ENCODE assay signal across 20 cellular contexts in genomic region chr20:23189854-23190253, GRCh38.
A peak's percentile ranks its signal among the peaks of the same experiment; 100 is the strongest.
DNase-seq lines count a peak whose midpoint lies in the region; ATAC-seq, FAIRE-seq and TF ChIP-seq lines count a peak whose summit lies in the region.
"Had no signal": no experiment of that assay in that cellular context is flagged by ENCODE, and none has a peak within 500 bp of the region (broad histone marks: within the 10 kb centered on the region; RNA-seq: fewer than 3 reads in every experiment).

No MANE protein-coding gene starts in this region.

- intact Hi-C loops in Right ventricle myocardium superior (cut with DNase I): no loop called here
- intact Hi-C loops in cardiac septum (cut with DNase I): no loop called here
- intact Hi-C loops in GM12878 (cut with micrococcal nuclease; ENCODE audit: unreplicated experiment): loop anchor here (5.0 kb wide), 1 partner anchor 128 kb away; no protein-coding TSS in a partner anchor
- intact Hi-C loops in esophagus squamous epithelium (cut with DNase I): no loop called here
- intact Hi-C loops in upper lobe of right lung (cut with DNase I): no loop called here

- H3K4me1 ChIP-seq in GM12878 (ENCODE audit: control insufficient read depth, insufficient read depth, low read length) (no peaks in the 10 kb centered on the region), esophagus squamous epithelium (peaks cover 3 to 58% (median 15%) of the 10 kb centered on the region in 3 donors), upper lobe of right lung (no peaks in the 10 kb centered on the region)

- WGBS in GM12878 (ENCODE audit: insufficient coverage, insufficient replicate concordance, low lambda C conversion rate, missing lambda C conversion rate): 59% methylated on average over 9 of the region's 9 CpGs
- 66 to 72% methylated on average over 9 of the region's 9 CpGs for WGBS in esophagus squamous epithelium, 2 donors

- BruUV-seq in GM12878 (replicated peaks; lab: Mats Ljungman, UMichigan): no TSS peak

- TF ChIP-seq EP300 in GM12878 (IDR thresholded peaks at IDR 0.05; ENCODE audit: borderline replicate concordance in 1 of 2, control insufficient read depth in 1 of 2, low read depth in 2 of 2, low read length in 2 of 2): no peak

- no peaks in the 10 kb centered on the region for H3K79me2 ChIP-seq in GM12878 (ENCODE audit: control insufficient read depth, insufficient read depth, low read length)

- no peak overlapping the region for H3K9ac ChIP-seq in GM12878 (ENCODE audit: control insufficient read depth, insufficient read depth, low read length)
- H3K9ac ChIP-seq: BLaER1 treated with 17β-estradiol and CSF1 and Interleukin-3, amounts not matched to agents 10 nM and 100 nM had no signal

- no peak for FAIRE-seq in GM12878 (lab: Jason Lieb, UNC)
- FAIRE-seq: GM12892, HTR-8/SVneo had no signal

- H3K36me3 ChIP-seq in GM12878 (ENCODE audit: control insufficient read depth in 2 of 2, insufficient read depth in 2 of 2, low read length in 1 of 2) (no peaks in the 10 kb centered on the region), esophagus squamous epithelium (no peaks in the 10 kb centered on the region), upper lobe of right lung (no peaks in the 10 kb centered on the region)
- H3K36me3 ChIP-seq: BLaER1 treated with 17β-estradiol and CSF1 and Interleukin-3, amounts not matched to agents 10 nM and 100 nM had no signal

- TF ChIP-seq POLR2A in GM12878 (IDR thresholded peaks at IDR 0.05; ENCODE audit: low read depth, low read length): no peak
- TF ChIP-seq POLR2A in esophagus squamous epithelium (IDR thresholded peaks at IDR 0.05): no peak

- H3K9me3 ChIP-seq in GM12878 (replicated peaks; ENCODE audit: control insufficient read depth, insufficient read depth, low read length): no peaks in the 10 kb centered on the region; the same call in 2 of the 3 replicates
- H3K9me3 ChIP-seq in esophagus squamous epithelium: no peaks in the 10 kb centered on the region
- H3K9me3 ChIP-seq in upper lobe of right lung: no peaks in the 10 kb centered on the region

- RAD21 ChIA-PET in GM12878 (lab: Charles Lee; ENCODE audit: unreplicated experiment): interaction anchor here (1.0 to 1.3 kb wide), 2 partner anchors 11 to 46 kb away, joined by 3 to 5 read pairs; no protein-coding TSS in a partner anchor

- H3K27me3 ChIP-seq in GM12878 (replicated peaks in 1 of 2; ENCODE audit: control insufficient read depth in 2 of 2, insufficient read depth in 2 of 2, low read length in 1 of 2) (no peaks in the 10 kb centered on the region; a peak in 1 of 4 replicates), esophagus squamous epithelium (no peaks in the 10 kb centered on the region), upper lobe of right lung (no peaks in the 10 kb centered on the region)
- H3K27me3 ChIP-seq: BLaER1 treated with 17β-estradiol and CSF1 and Interleukin-3, amounts not matched to agents 10 nM and 100 nM had no signal

- DNase-seq in Right ventricle myocardium superior (no peak), cardiac septum (ENCODE audit: low spot score) (no peak), GM12878 (ENCODE audit: low read depth, low spot score) (no peak), esophagus squamous epithelium (lab: John Stamatoyannopoulos, UW) (no peak), upper lobe of right lung (no peak)
- DNase-seq: Calu3; CD8-positive, alpha-beta T cell; DMS53; DND-41; EL; GOT3; H7; HFFc6; IMR-90 had no signal

- TF ChIP-seq RAD21 in GM12878 (IDR thresholded peaks at IDR 0.05; ENCODE audit: insufficient read depth, low read depth, low read length): no peak

- SMC1A ChIA-PET in GM12878 (lab: Charles Lee; ENCODE audit: uncharacterized antibody, unreplicated experiment): interaction anchor here (0.6 to 1.6 kb wide), 3 partner anchors 41 to 493 kb away, joined by 3 read pairs; no protein-coding TSS in a partner anchor

- CTCF ChIA-PET in GM12878 (lab: Yijun Ruan, JAX): interaction anchor here (1.3 kb wide), 1 partner anchor 498 kb away, joined by 4 read pairs; no protein-coding TSS in a partner anchor

- ATAC-seq in Right ventricle myocardium superior (ENCODE audit: poor library complexity): peak; percentile 70
- ATAC-seq in GM12878: no peak
- ATAC-seq in upper lobe of right lung: peak; percentile 45
- no peak for ATAC-seq in HG02981 (IDR thresholded peaks at IDR 0.05; ENCODE audit: unreplicated experiment)
- no peak for ATAC-seq in GM18498 (IDR thresholded peaks at IDR 0.05; ENCODE audit: unreplicated experiment)
- ATAC-seq: CD8-positive, alpha-beta T cell; HCT116 had no signal

- in situ Hi-C loops in GM12878 (cut with MboI): no loop called here

- H3K27ac ChIP-seq in GM12878 (ENCODE audit: control insufficient read depth, insufficient read depth) (no peak overlapping the region), esophagus squamous epithelium (peak overlapping the region in 3 of 4 donors; percentile 43 to 84 (median 74)), upper lobe of right lung (no peak overlapping the region)
- H3K27ac ChIP-seq: BLaER1 treated with 17β-estradiol and CSF1 and Interleukin-3, amounts not matched to agents 10 nM and 100 nM had no signal

- no peak for TF ChIP-seq CTCF in GM12878 (IDR thresholded peaks at IDR 0.05 in 2 of 3, conservative IDR thresholded peaks at IDR 0.05 in 1 of 3; ENCODE audit: control insufficient read depth in 2 of 3, extremely low read depth in 1 of 3, insufficient read depth in 1 of 3, low read depth in 3 of 3, low read length in 3 of 3)
- TF ChIP-seq CTCF in esophagus squamous epithelium (IDR thresholded peaks at IDR 0.05): no peak
- no peak for TF ChIP-seq CTCF in upper lobe of right lung (IDR thresholded peaks at IDR 0.05)

- no peak overlapping the region for H3K4me2 ChIP-seq in GM12878 (ENCODE audit: control insufficient read depth, insufficient read depth)

- POLR2A ChIA-PET in GM12878 (lab: Charles Lee): no interaction called here

- no peak overlapping the region for H2AFZ ChIP-seq in GM12878 (ENCODE audit: control insufficient read depth, low read depth, low read length)

- H4K20me1 ChIP-seq in GM12878 (ENCODE audit: control insufficient read depth, insufficient read depth): no peaks in the 10 kb centered on the region
- H4K20me1 ChIP-seq: BLaER1 treated with 17β-estradiol and CSF1 and Interleukin-3, amounts not matched to agents 10 nM and 100 nM had no signal

- H3K4me3 ChIP-seq in GM12878: no peak overlapping the region
- no peak overlapping the region for H3K4me3 ChIP-seq in esophagus squamous epithelium
- H3K4me3 ChIP-seq in upper lobe of right lung: no peak overlapping the region
- H3K4me3 ChIP-seq: BLaER1 treated with 17β-estradiol and CSF1 and Interleukin-3, amounts not matched to agents 10 nM and 100 nM had no signal

TF ChIP-seq in GM12878, 131 proteins besides CTCF, POLR2A, EP300 and RAD21:
- no peak for TF ChIP-seq SIX5 (IDR thresholded peaks at IDR 0.05; ENCODE audit: low read depth, low read length, severe bottlenecking)
- TF ChIP-seq, protein P1, sequence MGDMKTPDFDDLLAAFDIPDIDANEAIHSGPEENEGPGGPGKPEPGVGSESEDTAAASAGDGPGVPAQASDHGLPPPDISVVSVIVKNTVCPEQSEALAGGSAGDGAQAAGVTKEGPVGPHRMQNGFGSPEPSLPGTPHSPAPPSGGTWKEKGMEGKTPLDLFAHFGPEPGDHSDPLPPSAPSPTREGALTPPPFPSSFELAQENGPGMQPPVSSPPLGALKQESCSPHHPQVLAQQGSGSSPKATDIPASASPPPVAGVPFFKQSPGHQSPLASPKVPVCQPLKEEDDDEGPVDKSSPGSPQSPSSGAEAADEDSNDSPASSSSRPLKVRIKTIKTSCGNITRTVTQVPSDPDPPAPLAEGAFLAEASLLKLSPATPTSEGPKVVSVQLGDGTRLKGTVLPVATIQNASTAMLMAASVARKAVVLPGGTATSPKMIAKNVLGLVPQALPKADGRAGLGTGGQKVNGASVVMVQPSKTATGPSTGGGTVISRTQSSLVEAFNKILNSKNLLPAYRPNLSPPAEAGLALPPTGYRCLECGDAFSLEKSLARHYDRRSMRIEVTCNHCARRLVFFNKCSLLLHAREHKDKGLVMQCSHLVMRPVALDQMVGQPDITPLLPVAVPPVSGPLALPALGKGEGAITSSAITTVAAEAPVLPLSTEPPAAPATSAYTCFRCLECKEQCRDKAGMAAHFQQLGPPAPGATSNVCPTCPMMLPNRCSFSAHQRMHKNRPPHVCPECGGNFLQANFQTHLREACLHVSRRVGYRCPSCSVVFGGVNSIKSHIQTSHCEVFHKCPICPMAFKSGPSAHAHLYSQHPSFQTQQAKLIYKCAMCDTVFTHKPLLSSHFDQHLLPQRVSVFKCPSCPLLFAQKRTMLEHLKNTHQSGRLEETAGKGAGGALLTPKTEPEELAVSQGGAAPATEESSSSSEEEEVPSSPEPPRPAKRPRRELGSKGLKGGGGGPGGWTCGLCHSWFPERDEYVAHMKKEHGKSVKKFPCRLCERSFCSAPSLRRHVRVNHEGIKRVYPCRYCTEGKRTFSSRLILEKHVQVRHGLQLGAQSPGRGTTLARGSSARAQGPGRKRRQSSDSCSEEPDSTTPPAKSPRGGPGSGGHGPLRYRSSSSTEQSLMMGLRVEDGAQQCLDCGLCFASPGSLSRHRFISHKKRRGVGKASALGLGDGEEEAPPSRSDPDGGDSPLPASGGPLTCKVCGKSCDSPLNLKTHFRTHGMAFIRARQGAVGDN (IDR thresholded peaks at IDR 0.05): peak; percentile 24; the same call in 1 of the 2 replicates
TF ChIP-seq in GM12878: peak in this region for 1.

Comparison
In these comparisons a context has a peak if more than half of its experiments do, and no peak if none do; other contexts are left out.
1. ATAC-seq: peak in Right ventricle myocardium superior (single experiment) and upper lobe of right lung (single experiment); none in GM12878 (single experiment), HG02981 (single experiment) and GM18498 (single experiment).
2. H3K27ac ChIP-seq: peak in esophagus squamous epithelium (3 of 4); none in GM12878 (single experiment) and upper lobe of right lung (single experiment).